23 cellular contexts compared by ENCODE assay signal in genomic region chr19:49681830-49682229, GRCh38. TPM values are rescaled to one million over a fixed set of nuclear protein-coding genes. Genes with fewer than 3 reads are reported as not detected.
"Had no signal": no experiment of that assay in that cellular context is flagged by ENCODE, and none has a peak within 500 bp of the region (broad histone marks: within the 10 kb centered on the region; RNA-seq: fewer than 3 reads in every experiment).

No MANE protein-coding gene starts in this region.

- H3K27me3 ChIP-seq: body of pancreas, esophagus squamous epithelium, hepatocyte, stomach had no signal

- H3K9me3 Mint-ChIP-seq: activated B cell treated with CpG ODN at 0.5 μM for 24 hours; activated naive CD4-positive, alpha-beta T cell treated with anti-CD3 and anti-CD28 coated beads for 36 hours; activated T-helper 1 cell treated with anti-CD3 and anti-CD28 coated beads, Interleukin-12 subunit alpha, Interleukin-12 subunit beta, Interleukin-2, Interleukin-4 antibody, amounts not matched to agents 30 ng/mL and 10 ng/mL and 1 ng/mL, durations not matched to agents 14 hours and 24 hours and 36 hours; natural killer cell treated with Interleukin-12 subunit alpha and Interleukin-12 subunit beta and Interleukin-15 and Interleukin-18, amount 100 ng/mL, for 72 hours; T-helper 2 cell treated with Interferon-gamma antibody and Interleukin-4, amounts not matched to agents 5 μg/mL and 100 μg/mL, for 36 hours had no signal

- H3K4me2 ChIP-seq: hepatocyte had no signal

- H3K27ac Mint-ChIP-seq: activated B cell treated with CpG ODN at 0.5 μM for 24 hours; activated naive CD4-positive, alpha-beta T cell treated with anti-CD3 and anti-CD28 coated beads for 36 hours; activated T-helper 1 cell treated with anti-CD3 and anti-CD28 coated beads, Interleukin-12 subunit alpha, Interleukin-12 subunit beta, Interleukin-2, Interleukin-4 antibody, amounts not matched to agents 30 ng/mL and 10 ng/mL and 1 ng/mL, durations not matched to agents 14 hours and 24 hours and 36 hours; T-helper 2 cell treated with Interferon-gamma antibody and Interleukin-4, amounts not matched to agents 5 μg/mL and 100 μg/mL, for 36 hours had no signal

- H2AFZ ChIP-seq: hepatocyte had no signal

- DNase-seq: activated B cell treated with CpG ODN at 0.5 μM for 24 hours; activated CD4-positive, alpha-beta T cell treated with anti-CD3 and anti-CD28 coated beads for 48 hours; activated CD8-positive, alpha-beta memory T cell treated with anti-CD3 and anti-CD28 coated beads, Interleukin-2, amount 50 U/mL, for 48 hours; activated naive CD4-positive, alpha-beta T cell treated with anti-CD3 and anti-CD28 coated beads for 36 hours; amniotic stem cell; central memory CD4-positive, alpha-beta T cell; effector CD4-positive, alpha-beta T cell; esophagus squamous epithelium; islet precursor cell; mesendoderm; nucleus accumbens; stomach; SW 1271 had no signal

- H3K4me3 Mint-ChIP-seq: activated B cell treated with CpG ODN at 0.5 μM for 24 hours; activated naive CD4-positive, alpha-beta T cell treated with anti-CD3 and anti-CD28 coated beads for 36 hours; activated T-helper 1 cell treated with anti-CD3 and anti-CD28 coated beads, Interleukin-12 subunit alpha, Interleukin-12 subunit beta, Interleukin-2, Interleukin-4 antibody, amounts not matched to agents 30 ng/mL and 10 ng/mL and 1 ng/mL, durations not matched to agents 14 hours and 24 hours and 36 hours; natural killer cell treated with Interleukin-12 subunit alpha and Interleukin-12 subunit beta and Interleukin-15 and Interleukin-18, amount 100 ng/mL, for 72 hours; T-helper 2 cell treated with Interferon-gamma antibody and Interleukin-4, amounts not matched to agents 5 μg/mL and 100 μg/mL, for 36 hours had no signal

- H3K9me3 ChIP-seq: body of pancreas, esophagus squamous epithelium, prostate gland, stomach, thoracic aorta had no signal

- FAIRE-seq: endothelial cell of umbilical vein had no signal

- H3K27ac ChIP-seq: body of pancreas, coronary artery, esophagus squamous epithelium, hepatocyte, prostate gland, stomach, thoracic aorta had no signal

- H3K27me3 Mint-ChIP-seq: activated B cell treated with CpG ODN at 0.5 μM for 24 hours; natural killer cell treated with Interleukin-12 subunit alpha and Interleukin-12 subunit beta and Interleukin-15 and Interleukin-18, amount 100 ng/mL, for 72 hours had no signal

- H3K4me3 ChIP-seq: body of pancreas, coronary artery, esophagus squamous epithelium, hepatocyte, prostate gland, stomach, thoracic aorta had no signal

- ATAC-seq: body of pancreas; natural killer cell treated with Interleukin-12 subunit alpha and Interleukin-12 subunit beta and Interleukin-15 and Interleukin-18, amount 100 ng/mL, for 72 hours; sciatic nerve had no signal

RNA-seq across cellular contexts. Expression of gene ADM5, which starts 7.6 kb away (rescaled TPM):
- polyA plus RNA-seq: hepatocyte had no signal
